In genomic region chr4:123378794-123379193, GRCh38 we compare ENCODE assay signal across 23 cellular contexts.
"Had no signal": no experiment of that assay in that cellular context is flagged by ENCODE, and none has a peak within 500 bp of the region (broad histone marks: within the 10 kb centered on the region; RNA-seq: fewer than 3 reads in every experiment).

No MANE protein-coding gene starts in this region.

- H3K9me3 Mint-ChIP-seq: activated CD4-positive, alpha-beta memory T cell treated with anti-CD3 and anti-CD28 coated beads for 36 hours had no signal

- H3K4me1 Mint-ChIP-seq: activated B cell treated with CpG ODN at 0.5 μM for 24 hours, nephron had no signal

- H3K4me3 ChIP-seq: body of pancreas, dorsolateral prefrontal cortex, gastrocnemius medialis, lower lobe of right lung, thyroid gland had no signal

- ATAC-seq: activated CD8-positive, alpha-beta memory T cell treated with anti-CD3 and anti-CD28 coated beads, Interleukin-2, amount 10 ng/mL, durations not matched to agents 7 days and 5 days; body of pancreas; gastrocnemius medialis; lower lobe of right lung had no signal

- H3K36me3 Mint-ChIP-seq: activated CD4-positive, alpha-beta memory T cell treated with anti-CD3 and anti-CD28 coated beads for 36 hours; activated naive CD8-positive, alpha-beta T cell treated with anti-CD3 and anti-CD28 coated beads, Interleukin-2, amount 10 ng/mL, durations not matched to agents 7 days and 5 days; mesothelial cell of epicardium had no signal

- H3K36me3 ChIP-seq: gastrocnemius medialis, lower lobe of right lung, thyroid gland had no signal

- H3K27ac ChIP-seq: body of pancreas, dorsolateral prefrontal cortex, gastrocnemius medialis, lower lobe of right lung, thyroid gland had no signal

- H3K27me3 ChIP-seq: body of pancreas, dorsolateral prefrontal cortex, gastrocnemius medialis, thyroid gland had no signal

- DNase-seq: activated B cell treated with CpG ODN at 0.5 μM for 24 hours; activated CD4-positive, alpha-beta memory T cell treated with anti-CD3 and anti-CD28 coated beads for 36 hours; activated CD4-positive, alpha-beta T cell treated with anti-CD3 and anti-CD28 coated beads for 4 hours; activated CD8-positive, alpha-beta memory T cell treated with anti-CD3 and anti-CD28 coated beads, Interleukin-2, amount 10 ng/mL, durations not matched to agents 7 days and 5 days; activated naive CD4-positive, alpha-beta T cell; activated naive CD8-positive, alpha-beta T cell treated with anti-CD3 and anti-CD28 coated beads, Interleukin-2, amount 10 ng/mL, durations not matched to agents 7 days and 5 days; amygdala; body of pancreas; caudate nucleus; dorsolateral prefrontal cortex; erythroblast; gastrocnemius medialis; islet precursor cell; lower lobe of right lung; occipital lobe; posterior cingulate gyrus; stimulated activated CD4-positive, alpha-beta T cell treated with anti-CD3 and anti-CD28 coated beads, Interleukin-12 subunit alpha, Interleukin-12 subunit beta, amount 100 ng/mL, for 4 hours; stimulated activated CD4-positive, alpha-beta T cell treated with anti-CD3 and anti-CD28 coated beads, Interleukin-1b, Interleukin-23, amount 100 ng/mL, for 48 hours; stimulated activated CD8-positive, alpha-beta memory T cell treated with anti-CD3 and anti-CD28 coated beads, Interleukin-4, amount 100 ng/mL, for 48 hours; stimulated activated naive CD4-positive, alpha-beta T cell; thyroid gland had no signal

- H3K4me3 Mint-ChIP-seq: activated B cell treated with CpG ODN at 0.5 μM for 24 hours; activated CD4-positive, alpha-beta memory T cell treated with anti-CD3 and anti-CD28 coated beads for 36 hours; activated CD8-positive, alpha-beta memory T cell treated with anti-CD3 and anti-CD28 coated beads, Interleukin-2, amount 10 ng/mL, durations not matched to agents 7 days and 5 days; activated naive CD8-positive, alpha-beta T cell treated with anti-CD3 and anti-CD28 coated beads, Interleukin-2, amount 10 ng/mL, durations not matched to agents 7 days and 5 days; mesothelial cell of epicardium; nephron had no signal

- H3K9me3 ChIP-seq: body of pancreas, gastrocnemius medialis, lower lobe of right lung, thyroid gland had no signal

- H3K4me1 ChIP-seq: body of pancreas, gastrocnemius medialis, lower lobe of right lung, thyroid gland had no signal

- H3K27ac Mint-ChIP-seq: activated B cell treated with CpG ODN at 0.5 μM for 24 hours; activated CD4-positive, alpha-beta memory T cell treated with anti-CD3 and anti-CD28 coated beads for 36 hours; activated CD8-positive, alpha-beta memory T cell treated with anti-CD3 and anti-CD28 coated beads, Interleukin-2, amount 10 ng/mL, durations not matched to agents 7 days and 5 days; activated naive CD8-positive, alpha-beta T cell treated with anti-CD3 and anti-CD28 coated beads, Interleukin-2, amount 10 ng/mL, durations not matched to agents 7 days and 5 days; mesothelial cell of epicardium; nephron had no signal
